ENCODE assay signal across 1 cellular context in the genomic region with DNA sequence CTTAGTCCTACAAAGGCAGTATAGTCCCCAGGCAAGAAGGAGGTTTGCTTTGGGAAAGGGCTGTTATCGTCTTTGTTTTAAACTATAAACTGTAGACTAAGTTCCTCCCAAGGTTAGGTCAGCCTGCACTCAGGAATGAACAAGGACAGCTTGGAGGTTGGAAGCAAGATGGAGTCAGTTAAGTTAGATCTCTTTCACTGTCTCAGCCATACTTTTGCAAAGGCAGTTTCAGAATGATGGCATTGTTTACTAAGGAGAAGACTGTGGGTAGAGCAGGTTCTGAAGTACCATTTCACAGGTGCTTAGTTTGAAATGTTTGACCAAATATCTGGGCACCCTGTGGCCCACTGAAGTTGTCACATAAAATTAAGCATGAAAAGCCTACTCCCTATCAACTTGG.
TF ChIP-seq lines count a peak whose summit lies in the region.

No MANE protein-coding gene starts in this region.

TF ChIP-seq in K562, 482 proteins besides CTCF, POLR2A, EP300 and RAD21 (continued from another document and continues in another):
- TF ChIP-seq, protein P1, sequence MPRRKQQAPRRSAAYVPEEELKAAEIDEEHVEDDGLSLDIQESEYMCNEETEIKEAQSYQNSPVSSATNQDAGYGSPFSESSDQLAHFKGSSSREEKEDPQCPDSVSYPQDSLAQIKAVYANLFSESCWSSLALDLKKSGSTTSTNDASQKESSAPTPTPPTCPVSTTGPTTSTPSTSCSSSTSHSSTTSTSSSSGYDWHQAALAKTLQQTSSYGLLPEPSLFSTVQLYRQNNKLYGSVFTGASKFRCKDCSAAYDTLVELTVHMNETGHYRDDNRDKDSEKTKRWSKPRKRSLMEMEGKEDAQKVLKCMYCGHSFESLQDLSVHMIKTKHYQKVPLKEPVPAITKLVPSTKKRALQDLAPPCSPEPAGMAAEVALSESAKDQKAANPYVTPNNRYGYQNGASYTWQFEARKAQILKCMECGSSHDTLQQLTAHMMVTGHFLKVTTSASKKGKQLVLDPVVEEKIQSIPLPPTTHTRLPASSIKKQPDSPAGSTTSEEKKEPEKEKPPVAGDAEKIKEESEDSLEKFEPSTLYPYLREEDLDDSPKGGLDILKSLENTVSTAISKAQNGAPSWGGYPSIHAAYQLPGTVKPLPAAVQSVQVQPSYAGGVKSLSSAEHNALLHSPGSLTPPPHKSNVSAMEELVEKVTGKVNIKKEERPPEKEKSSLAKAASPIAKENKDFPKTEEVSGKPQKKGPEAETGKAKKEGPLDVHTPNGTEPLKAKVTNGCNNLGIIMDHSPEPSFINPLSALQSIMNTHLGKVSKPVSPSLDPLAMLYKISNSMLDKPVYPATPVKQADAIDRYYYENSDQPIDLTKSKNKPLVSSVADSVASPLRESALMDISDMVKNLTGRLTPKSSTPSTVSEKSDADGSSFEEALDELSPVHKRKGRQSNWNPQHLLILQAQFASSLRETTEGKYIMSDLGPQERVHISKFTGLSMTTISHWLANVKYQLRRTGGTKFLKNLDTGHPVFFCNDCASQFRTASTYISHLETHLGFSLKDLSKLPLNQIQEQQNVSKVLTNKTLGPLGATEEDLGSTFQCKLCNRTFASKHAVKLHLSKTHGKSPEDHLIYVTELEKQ (CRISPR knock-in tag; IDR thresholded peaks at IDR 0.05) = peak; percentile 54; the same call in 1 of the 2 replicates
- 0 out of 2 replicates have a peak, but pooled peaks have one; percentile 56 for TF ChIP-seq ZNF766 (CRISPR knock-in tag; conservative IDR thresholded peaks at IDR 0.05)
- TF ChIP-seq PKNOX1 (IDR thresholded peaks at IDR 0.05) = no peak
- TF ChIP-seq ZKSCAN8 (CRISPR knock-in tag; IDR thresholded peaks at IDR 0.05) = no peak
- TF ChIP-seq MGA (IDR thresholded peaks at IDR 0.05) = no peak
- peak; percentile 39; the same call in 1 of the 2 replicates for TF ChIP-seq ZNF449 (CRISPR knock-in tag; IDR thresholded peaks at IDR 0.05)
- TF ChIP-seq, protein P2, sequence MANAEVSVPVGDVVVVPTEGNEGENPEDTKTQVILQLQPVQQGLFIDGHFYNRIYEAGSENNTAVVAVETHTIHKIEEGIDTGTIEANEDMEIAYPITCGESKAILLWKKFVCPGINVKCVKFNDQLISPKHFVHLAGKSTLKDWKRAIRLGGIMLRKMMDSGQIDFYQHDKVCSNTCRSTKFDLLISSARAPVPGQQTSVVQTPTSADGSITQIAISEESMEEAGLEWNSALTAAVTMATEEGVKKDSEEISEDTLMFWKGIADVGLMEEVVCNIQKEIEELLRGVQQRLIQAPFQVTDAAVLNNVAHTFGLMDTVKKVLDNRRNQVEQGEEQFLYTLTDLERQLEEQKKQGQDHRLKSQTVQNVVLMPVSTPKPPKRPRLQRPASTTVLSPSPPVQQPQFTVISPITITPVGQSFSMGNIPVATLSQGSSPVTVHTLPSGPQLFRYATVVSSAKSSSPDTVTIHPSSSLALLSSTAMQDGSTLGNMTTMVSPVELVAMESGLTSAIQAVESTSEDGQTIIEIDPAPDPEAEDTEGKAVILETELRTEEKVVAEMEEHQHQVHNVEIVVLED (CRISPR knock-in tag; IDR thresholded peaks at IDR 0.05) = 0 out of 2 replicates have a peak, but pooled peaks have one; percentile 9
- 0 out of 2 replicates have a peak, but pooled peaks have one; percentile 26 for TF ChIP-seq PYGO2 (tag; IDR thresholded peaks at IDR 0.05)
- peak in 1 of 2 experiments; percentile 51; a peak in 1 of 4 replicates for TF ChIP-seq ZNF639 (CRISPR knock-in tag; conservative IDR thresholded peaks at IDR 0.05 in 1 of 2, IDR thresholded peaks at IDR 0.05 in 1 of 2)
- TF ChIP-seq E2F1 (CRISPR knock-in tag; IDR thresholded peaks at IDR 0.05) = no peak
- TF ChIP-seq NR2C1 (IDR thresholded peaks at IDR 0.05) = no peak
- TF ChIP-seq NR2C1 (tag; IDR thresholded peaks at IDR 0.05) = peak; percentile 58; the same call in 1 of the 2 replicates
- no peak for TF ChIP-seq ZNF217 (CRISPR knock-in tag; IDR thresholded peaks at IDR 0.05)
- TF ChIP-seq ZNF507 (tag; conservative IDR thresholded peaks at IDR 0.05) = no peak
- no peak for TF ChIP-seq ARID3B (CRISPR knock-in tag; IDR thresholded peaks at IDR 0.05; ENCODE audit: borderline replicate concordance)
- TF ChIP-seq KAT2B (IDR thresholded peaks at IDR 0.05; ENCODE audit: low read depth, low read length) = no peak
- peak; percentile 72; the same call in 1 of the 2 replicates for TF ChIP-seq ZNF311 (CRISPR knock-in tag; IDR thresholded peaks at IDR 0.05)
- TF ChIP-seq NBN (IDR thresholded peaks at IDR 0.05; ENCODE audit: low read depth) = no peak
- TF ChIP-seq ZNF583 (CRISPR knock-in tag; IDR thresholded peaks at IDR 0.05) = 0 out of 2 replicates have a peak, but pooled peaks have one; percentile 56
- no peak for TF ChIP-seq MTA3 (IDR thresholded peaks at IDR 0.05; ENCODE audit: borderline replicate concordance)
- TF ChIP-seq MAFF (IDR thresholded peaks at IDR 0.05; ENCODE audit: low read length) = no peak
- no peak for TF ChIP-seq THRAP3 (IDR thresholded peaks at IDR 0.05; ENCODE audit: borderline replicate concordance)
- no peak for TF ChIP-seq BRCA1 (IDR thresholded peaks at IDR 0.05)
- no peak for TF ChIP-seq BRCA1 (CRISPR knock-in tag; IDR thresholded peaks at IDR 0.05)
- no peak for TF ChIP-seq GATAD2A (IDR thresholded peaks at IDR 0.05)
- TF ChIP-seq FOXA3 (CRISPR knock-in tag; conservative IDR thresholded peaks at IDR 0.05 in 1 of 2, IDR thresholded peaks at IDR 0.05 in 1 of 2) = no peak
- TF ChIP-seq LCOR (CRISPR knock-in tag; IDR thresholded peaks at IDR 0.05) = no peak
- TF ChIP-seq ZNF274 (IDR thresholded peaks at IDR 0.05; ENCODE audit: borderline replicate concordance, low read depth, low read length) = no peak
- no peak for TF ChIP-seq EZH2 (IDR thresholded peaks at IDR 0.05; ENCODE audit: borderline replicate concordance, low read depth, low read length)
